ENCODE assay signal across 13 cellular contexts in genomic region chr9:127333326-127334064, GRCh38.
A peak's percentile ranks its signal among the peaks of the same experiment; 100 is the strongest.
DNase-seq lines count a peak whose midpoint lies in the region; ATAC-seq and TF ChIP-seq lines count a peak whose summit lies in the region.
"Had no signal": no experiment of that assay in that cellular context is flagged by ENCODE, and none has a peak within 500 bp of the region (broad histone marks: within the 10 kb centered on the region; RNA-seq: fewer than 3 reads in every experiment).

No MANE protein-coding gene starts in this region.

- H2BK5ac ChIP-seq in mesenchymal stem cell (ENCODE audit: low read depth, low read length, poor library complexity, severe bottlenecking), result no peak overlapping the region

- H3K4me1 ChIP-seq in body of pancreas (peaks cover 14% of the 10 kb centered on the region), mesenchymal stem cell (ENCODE audit: control insufficient read depth, insufficient read depth, low read depth, low read length) (peaks cover 6% of the 10 kb centered on the region), tibial artery (peaks cover 0 to 51% (median 34%) of the 10 kb centered on the region in 4 donors)

- no peak overlapping the region for H2AFZ ChIP-seq in mesenchymal stem cell (ENCODE audit: low read depth, low read length)

- no peak for TF ChIP-seq POLR2A in body of pancreas (IDR thresholded peaks at IDR 0.05)

- peak overlapping the region; percentile 55 for H4K8ac ChIP-seq in mesenchymal stem cell (ENCODE audit: low read length)

- peak; percentile 85 for DNase-seq in NCI-H2029 treated with DMSO at 0.1 percent for 48 hours (lab: John Stamatoyannopoulos, UW)
- no peak for DNase-seq in body of pancreas
- peak; percentile 21 for DNase-seq in mesenchymal stem cell
- DNase-seq in tibial artery, result peak in 1 of 2 donors; percentile 21
- DNase-seq in AG08396 (ENCODE audit: low spot score), result no peak
- DNase-seq in GDM1 (lab: John Stamatoyannopoulos, UW), result no peak
- DNase-seq: activated naive CD4-positive, alpha-beta T cell treated with Interleukin-2 at 50 U/mL for 16 hours; caudate nucleus; CD4-positive, CD25-positive, alpha-beta regulatory T cell; mesendoderm; occipital lobe; stimulated activated naive CD4-positive, alpha-beta T cell had no signal

- 75 to 82% methylated on average over 4 of the region's 4 CpGs for WGBS in body of pancreas, 2 donors
- 63% methylated on average over 4 of the region's 4 CpGs for WGBS in mesenchymal stem cell

- no peak for TF ChIP-seq CTCF in body of pancreas (IDR thresholded peaks at IDR 0.05)
- TF ChIP-seq CTCF in tibial artery (IDR thresholded peaks at IDR 0.05), result no peak

- no peak overlapping the region for H4K91ac ChIP-seq in mesenchymal stem cell (ENCODE audit: low read length)

- no peak overlapping the region for H3K27ac ChIP-seq in body of pancreas
- H3K27ac ChIP-seq in mesenchymal stem cell (ENCODE audit: low read length, poor library complexity, severe bottlenecking), result no peak overlapping the region
- H3K27ac ChIP-seq in tibial artery, result peak overlapping the region; percentile 71 to 73

- H3K9me3 ChIP-seq in body of pancreas, result no peaks in the 10 kb centered on the region
- H3K9me3 ChIP-seq in mesenchymal stem cell (ENCODE audit: control insufficient read depth, low read length), result peaks cover 4% of the 10 kb centered on the region
- no peaks in the 10 kb centered on the region for H3K9me3 ChIP-seq in tibial artery

- H3K4me3 ChIP-seq in body of pancreas, result no peak overlapping the region
- no peak overlapping the region for H3K4me3 ChIP-seq in mesenchymal stem cell (ENCODE audit: insufficient read depth in 1 of 2, low read depth in 1 of 2, low read length in 2 of 2)
- no peak overlapping the region for H3K4me3 ChIP-seq in tibial artery

- H3K36me3 ChIP-seq in body of pancreas (replicated peaks in 1 of 2; ENCODE audit: insufficient read depth in 1 of 2, low read depth in 2 of 2) (no peaks in the 10 kb centered on the region), mesenchymal stem cell (ENCODE audit: control insufficient read depth in 1 of 2, insufficient read depth in 2 of 2, low read depth in 1 of 2, low read length in 2 of 2) (no peaks in the 10 kb centered on the region), tibial artery (peaks cover 0 to 15% (median 10%) of the 10 kb centered on the region in 3 donors)

- peak overlapping the region; percentile 37 to 64 for H3K18ac ChIP-seq in mesenchymal stem cell (ENCODE audit: low read depth in 1 of 2, low read length in 2 of 2)

- peak overlapping the region; percentile 8 for H2BK120ac ChIP-seq in mesenchymal stem cell (ENCODE audit: low read depth, low read length)

- H2BK15ac ChIP-seq in mesenchymal stem cell (ENCODE audit: low read depth, poor library complexity, severe bottlenecking), result peak overlapping the region; percentile 44

- peak overlapping the region; percentile 46 to 62 for H3K4ac ChIP-seq in mesenchymal stem cell (ENCODE audit: low read depth in 1 of 2, low read length in 2 of 2)

- H3K27me3 ChIP-seq in body of pancreas (no peaks in the 10 kb centered on the region), mesenchymal stem cell (ENCODE audit: control insufficient read depth in 1 of 2, insufficient read depth in 1 of 2, low read length in 2 of 2) (peaks cover 0 to 76% of the 10 kb centered on the region in 2 experiments), tibial artery (no peaks in the 10 kb centered on the region)

- H3K79me1 ChIP-seq in mesenchymal stem cell (replicated peaks; ENCODE audit: low read length, poor library complexity, severe bottlenecking), result no peaks in the 10 kb centered on the region

- intact Hi-C loops in body of pancreas (cut with DNase I) (no loop called here), tibial artery (cut with DNase I; ENCODE audit: low total_unique reads) (no loop called here)

- H2AK5ac ChIP-seq in mesenchymal stem cell (ENCODE audit: low read length, severe bottlenecking), result no peak overlapping the region

- H3K4me2 ChIP-seq in mesenchymal stem cell (ENCODE audit: low read length, poor library complexity, severe bottlenecking), result no peak overlapping the region

- H3K23ac ChIP-seq in mesenchymal stem cell (ENCODE audit: low read length in 2 of 2), result no peak overlapping the region

- peak overlapping the region; percentile 49 to 84 for H2BK12ac ChIP-seq in mesenchymal stem cell (ENCODE audit: low read length in 2 of 2)

- ATAC-seq in body of pancreas, result peak; percentile 24
- ATAC-seq in SK-N-SH treated with all-trans-retinoic acid at 6 μM for 48 hours, result no peak

- no peak overlapping the region for H3K9ac ChIP-seq in mesenchymal stem cell (ENCODE audit: low read length)

- H3K14ac ChIP-seq in mesenchymal stem cell (ENCODE audit: low read length in 2 of 2), result no peak overlapping the region

TF ChIP-seq in SK-N-SH treated with all-trans-retinoic acid at 6 μM for 48 hours, 23 proteins besides CTCF, POLR2A, EP300 and RAD21:
- TF ChIP-seq PATZ1 (CRISPR knock-in tag; IDR thresholded peaks at IDR 0.05; ENCODE audit: borderline replicate concordance) (no peak), BACH2 (CRISPR knock-in tag; IDR thresholded peaks at IDR 0.05; ENCODE audit: borderline replicate concordance) (no peak)

Comparison
In these comparisons a context has a peak if more than half of its experiments do, and no peak if none do; other contexts are left out.
1. DNase-seq: peak in NCI-H2029 treated with DMSO at 0.1 percent for 48 hours (single experiment) and mesenchymal stem cell (single experiment); none in body of pancreas (0 of 4), AG08396 (single experiment) and GDM1 (single experiment).
2. H3K27ac ChIP-seq: peak in tibial artery (2 of 2); none in body of pancreas (0 of 4) and mesenchymal stem cell (single experiment).